ENCODE assay signal across 16 cellular contexts in genomic region chr3:9251055-9251786, GRCh38. TPM values are rescaled to one million over a fixed set of nuclear protein-coding genes. Genes with fewer than 3 reads are reported as not detected.
A peak's percentile ranks its signal among the peaks of the same experiment; 100 is the strongest.
DNase-seq lines count a peak whose midpoint lies in the region; ATAC-seq and TF ChIP-seq lines count a peak whose summit lies in the region.
"Had no signal": no experiment of that assay in that cellular context is flagged by ENCODE, and none has a peak within 500 bp of the region (broad histone marks: within the 10 kb centered on the region; RNA-seq: fewer than 3 reads in every experiment).

No MANE protein-coding gene starts in this region.

- H3K9me3 Mint-ChIP-seq in chondrocyte (ENCODE audit: low read depth) = no peaks in the 10 kb centered on the region
- H3K9me3 Mint-ChIP-seq in activated CD4-positive, alpha-beta T cell treated with anti-CD3 and anti-CD28 coated beads, Interleukin-2, amount 10 ng/mL, durations not matched to agents 24 days and 14 days = no peaks in the 10 kb centered on the region
- H3K9me3 Mint-ChIP-seq: IgD-negative memory B cell, WTC11 had no signal

- no peak overlapping the region for H3K27ac Mint-ChIP-seq in chondrocyte (ENCODE audit: unreplicated experiment)
- H3K27ac Mint-ChIP-seq in activated CD4-positive, alpha-beta T cell treated with anti-CD3 and anti-CD28 coated beads, Interleukin-2, amount 10 ng/mL, durations not matched to agents 24 days and 14 days = no peak overlapping the region
- H3K27ac Mint-ChIP-seq: IgD-negative memory B cell, WTC11 had no signal

- H3K36me3 ChIP-seq in right atrium auricular region = no peaks in the 10 kb centered on the region
- H3K36me3 ChIP-seq: upper lobe of left lung had no signal

- no peak overlapping the region for H3K4me3 ChIP-seq in right atrium auricular region
- no peak overlapping the region for H3K4me3 ChIP-seq in right cardiac atrium (ENCODE audit: low read length)
- H3K4me3 ChIP-seq: upper lobe of left lung had no signal

- H3K27me3 ChIP-seq in right atrium auricular region (no peaks in the 10 kb centered on the region), right cardiac atrium (ENCODE audit: control insufficient read depth, insufficient read depth) (no peaks in the 10 kb centered on the region)
- H3K27me3 ChIP-seq: upper lobe of left lung had no signal

- intact Hi-C loops in Right ventricle myocardium inferior (cut with DNase I) = loop anchor here (5.0 kb wide), 2 partner anchors 179 to 279 kb away; no protein-coding TSS in a partner anchor
- intact Hi-C loops in right cardiac atrium (cut with DNase I) = no loop called here
- intact Hi-C loops in activated CD4-positive, alpha-beta T cell treated with anti-CD3 and anti-CD28 coated beads, Interleukin-2, amount 10 ng/mL, durations not matched to agents 24 days and 14 days (cut with micrococcal nuclease) = no loop called here

- no peak overlapping the region for H3K27ac ChIP-seq in right atrium auricular region
- peak overlapping the region; percentile 30 for H3K27ac ChIP-seq in right cardiac atrium (ENCODE audit: low read length)
- H3K27ac ChIP-seq: upper lobe of left lung had no signal

- peak; percentile 70 for ATAC-seq in Right ventricle myocardium inferior
- ATAC-seq in right cardiac atrium = peak in 1 of 2 donors; percentile 52
- no peak for ATAC-seq in GM21529 (IDR thresholded peaks at IDR 0.05; ENCODE audit: unreplicated experiment)
- ATAC-seq in GM18858 (IDR thresholded peaks at IDR 0.05; ENCODE audit: unreplicated experiment) = no peak
- ATAC-seq: left colon, WTC11 had no signal

- TF ChIP-seq CTCF in right atrium auricular region (IDR thresholded peaks at IDR 0.05) (no peak), chondrocyte (IDR thresholded peaks at IDR 0.05) (peak; percentile 59)

- H3K27me3 Mint-ChIP-seq in chondrocyte (ENCODE audit: low read depth) = peaks cover 27% of the 10 kb centered on the region
- peaks cover 15% of the 10 kb centered on the region for H3K27me3 Mint-ChIP-seq in activated CD4-positive, alpha-beta T cell treated with anti-CD3 and anti-CD28 coated beads, Interleukin-2, amount 10 ng/mL, durations not matched to agents 24 days and 14 days

- H3K4me1 ChIP-seq in right atrium auricular region = peaks cover 0 to 21% of the 10 kb centered on the region in 2 donors
- peaks cover 2% of the 10 kb centered on the region for H3K4me1 ChIP-seq in right cardiac atrium (ENCODE audit: control insufficient read depth, insufficient read depth, low read length)

- peaks cover 22% of the 10 kb centered on the region for H3K4me1 Mint-ChIP-seq in chondrocyte (ENCODE audit: low read depth)
- peaks cover 18% of the 10 kb centered on the region for H3K4me1 Mint-ChIP-seq in activated CD4-positive, alpha-beta T cell treated with anti-CD3 and anti-CD28 coated beads, Interleukin-2, amount 10 ng/mL, durations not matched to agents 24 days and 14 days

- no peaks in the 10 kb centered on the region for H3K36me3 Mint-ChIP-seq in chondrocyte (ENCODE audit: low read depth)
- H3K36me3 Mint-ChIP-seq in activated CD4-positive, alpha-beta T cell treated with anti-CD3 and anti-CD28 coated beads, Interleukin-2, amount 10 ng/mL, durations not matched to agents 24 days and 14 days (ENCODE audit: low read depth) = no peaks in the 10 kb centered on the region
- H3K36me3 Mint-ChIP-seq: CD14-positive monocyte, IgD-negative memory B cell, WTC11 had no signal

- H3K4me3 Mint-ChIP-seq in chondrocyte (ENCODE audit: unreplicated experiment) = no peak overlapping the region
- H3K4me3 Mint-ChIP-seq in activated CD4-positive, alpha-beta T cell treated with anti-CD3 and anti-CD28 coated beads, Interleukin-2, amount 10 ng/mL, durations not matched to agents 24 days and 14 days = no peak overlapping the region
- H3K4me3 Mint-ChIP-seq: CD14-positive monocyte, IgD-negative memory B cell, WTC11 had no signal

- DNase-seq in Right ventricle myocardium inferior (ENCODE audit: missing footprints) (peak; percentile 75), right atrium auricular region (ENCODE audit: low spot score) (no peak), chondrocyte (ENCODE audit: low spot score) (no peak), right cardiac atrium (peak in 2 of 3 donors; percentile 15 to 54), NCI-H187 (lab: John Stamatoyannopoulos, UW) (no peak)
- DNase-seq in activated CD4-positive, alpha-beta T cell treated with anti-CD3 and anti-CD28 coated beads, Interleukin-2, amount 10 ng/mL, durations not matched to agents 24 days and 14 days = no peak
- DNase-seq: activated effector memory CD4-positive, alpha-beta T cell treated with Interleukin-2 at 50 U/mL for 16 hours; left colon; NCI-H2171; stimulated activated naive CD4-positive, alpha-beta T cell treated with Interleukin-2 at 50 U/mL for 16 hours; upper lobe of left lung had no signal

- WGBS in right cardiac atrium = 77% methylated on average over 10 of the region's 10 CpGs

- no peaks in the 10 kb centered on the region for H3K9me3 ChIP-seq in right atrium auricular region
- no peaks in the 10 kb centered on the region for H3K9me3 ChIP-seq in right cardiac atrium (ENCODE audit: control insufficient read depth, low read length)
- H3K9me3 ChIP-seq: upper lobe of left lung had no signal

RNA-seq across cellular contexts. Expression of gene SRGAP3, which starts 1.8 kb away (rescaled TPM):
- 6.1 TPM for total RNA-seq in Right ventricle myocardium inferior
- 1 to 10 TPM; 4.0 to 5.0 TPM for total RNA-seq in right atrium auricular region
- 0.99 to 3.0 TPM (median 2.5 TPM) in 3 replicates for total RNA-seq in chondrocyte
- total RNA-seq in right cardiac atrium = 1 to 10 TPM; 1.4 to 7.9 (median 4.8) TPM
- 2.6 TPM for polyA plus RNA-seq in right cardiac atrium
- 0.40 and 0.45 TPM in 2 replicates for total RNA-seq in activated CD4-positive, alpha-beta T cell treated with anti-CD3 and anti-CD28 coated beads, Interleukin-2, amount 10 ng/mL, durations not matched to agents 24 days and 14 days

Comparison
In these comparisons a context has a peak if more than half of its experiments do, and no peak if none do; other contexts are left out.
1. DNase-seq: peak in Right ventricle myocardium inferior (single experiment) and right cardiac atrium (2 of 3); none in right atrium auricular region (single experiment), chondrocyte (single experiment), NCI-H187 (0 of 2) and activated CD4-positive, alpha-beta T cell treated with anti-CD3 and anti-CD28 coated beads, Interleukin-2, amount 10 ng/mL, durations not matched to agents 24 days and 14 days (single experiment).